In the genomic region with DNA sequence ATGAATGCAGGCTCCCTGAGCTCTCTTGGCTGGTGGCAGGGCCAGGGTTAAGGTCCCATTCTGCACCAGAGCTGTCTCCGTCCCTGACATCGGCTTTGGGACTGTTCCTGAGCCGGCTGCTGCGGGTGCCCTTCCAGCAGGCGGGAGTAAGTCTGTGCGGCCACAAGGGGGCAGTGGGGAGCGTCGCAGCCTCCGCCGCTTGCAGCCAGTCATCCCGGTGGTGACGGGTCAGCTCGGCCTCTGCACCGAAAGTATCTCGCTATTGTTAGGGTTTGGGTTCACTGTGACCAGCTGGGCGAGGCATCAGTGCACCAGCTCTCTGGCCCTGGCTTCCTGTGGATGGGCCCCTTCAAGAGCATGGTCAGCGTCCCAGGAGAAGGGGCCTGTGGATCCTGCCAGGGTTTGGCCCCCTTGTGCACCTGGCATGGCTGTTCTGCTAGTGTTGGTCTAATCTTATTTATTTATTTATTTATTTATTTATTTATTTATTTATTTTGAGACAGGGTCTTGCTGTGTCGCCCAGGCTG, we compare ENCODE assay signal across 1 cellular context.
TF ChIP-seq lines count a peak whose summit lies in the region.

No MANE protein-coding gene starts in this region.

TF ChIP-seq in HEK293, 187 proteins besides CTCF, POLR2A, EP300 and RAD21 (continued from another document and continues in another):
- TF ChIP-seq ZNF561 (tag by site-specific recombination; IDR thresholded peaks at IDR 0.05; ENCODE audit: borderline replicate concordance), result no peak
- TF ChIP-seq, protein P1, sequence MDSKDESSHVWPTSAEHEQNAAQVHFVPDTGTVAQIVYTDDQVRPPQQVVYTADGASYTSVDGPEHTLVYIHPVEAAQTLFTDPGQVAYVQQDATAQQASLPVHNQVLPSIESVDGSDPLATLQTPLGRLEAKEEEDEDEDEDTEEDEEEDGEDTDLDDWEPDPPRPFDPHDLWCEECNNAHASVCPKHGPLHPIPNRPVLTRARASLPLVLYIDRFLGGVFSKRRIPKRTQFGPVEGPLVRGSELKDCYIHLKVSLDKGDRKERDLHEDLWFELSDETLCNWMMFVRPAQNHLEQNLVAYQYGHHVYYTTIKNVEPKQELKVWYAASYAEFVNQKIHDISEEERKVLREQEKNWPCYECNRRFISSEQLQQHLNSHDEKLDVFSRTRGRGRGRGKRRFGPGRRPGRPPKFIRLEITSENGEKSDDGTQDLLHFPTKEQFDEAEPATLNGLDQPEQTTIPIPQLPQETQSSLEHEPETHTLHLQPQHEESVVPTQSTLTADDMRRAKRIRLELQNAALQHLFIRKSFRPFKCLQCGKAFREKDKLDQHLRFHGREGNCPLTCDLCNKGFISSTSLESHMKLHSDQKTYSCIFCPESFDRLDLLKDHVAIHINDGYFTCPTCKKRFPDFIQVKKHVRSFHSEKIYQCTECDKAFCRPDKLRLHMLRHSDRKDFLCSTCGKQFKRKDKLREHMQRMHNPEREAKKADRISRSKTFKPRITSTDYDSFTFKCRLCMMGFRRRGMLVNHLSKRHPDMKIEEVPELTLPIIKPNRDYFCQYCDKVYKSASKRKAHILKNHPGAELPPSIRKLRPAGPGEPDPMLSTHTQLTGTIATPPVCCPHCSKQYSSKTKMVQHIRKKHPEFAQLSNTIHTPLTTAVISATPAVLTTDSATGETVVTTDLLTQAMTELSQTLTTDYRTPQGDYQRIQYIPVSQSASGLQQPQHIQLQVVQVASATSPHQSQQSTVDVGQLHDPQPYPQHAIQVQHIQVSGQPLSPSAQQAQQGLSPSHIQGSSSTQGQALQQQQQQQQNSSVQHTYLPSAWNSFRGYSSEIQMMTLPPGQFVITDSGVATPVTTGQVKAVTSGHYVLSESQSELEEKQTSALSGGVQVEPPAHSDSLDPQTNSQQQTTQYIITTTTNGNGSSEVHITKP (tag by site-specific recombination; IDR thresholded peaks at IDR 0.05), result no peak
- TF ChIP-seq, protein P2, sequence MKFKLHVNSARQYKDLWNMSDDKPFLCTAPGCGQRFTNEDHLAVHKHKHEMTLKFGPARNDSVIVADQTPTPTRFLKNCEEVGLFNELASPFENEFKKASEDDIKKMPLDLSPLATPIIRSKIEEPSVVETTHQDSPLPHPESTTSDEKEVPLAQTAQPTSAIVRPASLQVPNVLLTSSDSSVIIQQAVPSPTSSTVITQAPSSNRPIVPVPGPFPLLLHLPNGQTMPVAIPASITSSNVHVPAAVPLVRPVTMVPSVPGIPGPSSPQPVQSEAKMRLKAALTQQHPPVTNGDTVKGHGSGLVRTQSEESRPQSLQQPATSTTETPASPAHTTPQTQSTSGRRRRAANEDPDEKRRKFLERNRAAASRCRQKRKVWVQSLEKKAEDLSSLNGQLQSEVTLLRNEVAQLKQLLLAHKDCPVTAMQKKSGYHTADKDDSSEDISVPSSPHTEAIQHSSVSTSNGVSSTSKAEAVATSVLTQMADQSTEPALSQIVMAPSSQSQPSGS (tag by site-specific recombination; IDR thresholded peaks at IDR 0.05; ENCODE audit: low read depth), result no peak
- TF ChIP-seq, protein P3, sequence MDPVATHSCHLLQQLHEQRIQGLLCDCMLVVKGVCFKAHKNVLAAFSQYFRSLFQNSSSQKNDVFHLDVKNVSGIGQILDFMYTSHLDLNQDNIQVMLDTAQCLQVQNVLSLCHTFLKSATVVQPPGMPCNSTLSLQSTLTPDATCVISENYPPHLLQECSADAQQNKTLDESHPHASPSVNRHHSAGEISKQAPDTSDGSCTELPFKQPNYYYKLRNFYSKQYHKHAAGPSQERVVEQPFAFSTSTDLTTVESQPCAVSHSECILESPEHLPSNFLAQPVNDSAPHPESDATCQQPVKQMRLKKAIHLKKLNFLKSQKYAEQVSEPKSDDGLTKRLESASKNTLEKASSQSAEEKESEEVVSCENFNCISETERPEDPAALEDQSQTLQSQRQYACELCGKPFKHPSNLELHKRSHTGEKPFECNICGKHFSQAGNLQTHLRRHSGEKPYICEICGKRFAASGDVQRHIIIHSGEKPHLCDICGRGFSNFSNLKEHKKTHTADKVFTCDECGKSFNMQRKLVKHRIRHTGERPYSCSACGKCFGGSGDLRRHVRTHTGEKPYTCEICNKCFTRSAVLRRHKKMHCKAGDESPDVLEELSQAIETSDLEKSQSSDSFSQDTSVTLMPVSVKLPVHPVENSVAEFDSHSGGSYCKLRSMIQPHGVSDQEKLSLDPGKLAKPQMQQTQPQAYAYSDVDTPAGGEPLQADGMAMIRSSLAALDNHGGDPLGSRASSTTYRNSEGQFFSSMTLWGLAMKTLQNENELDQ (tag by site-specific recombination; IDR thresholded peaks at IDR 0.05; ENCODE audit: low read depth), result no peak
- TF ChIP-seq, protein P4, sequence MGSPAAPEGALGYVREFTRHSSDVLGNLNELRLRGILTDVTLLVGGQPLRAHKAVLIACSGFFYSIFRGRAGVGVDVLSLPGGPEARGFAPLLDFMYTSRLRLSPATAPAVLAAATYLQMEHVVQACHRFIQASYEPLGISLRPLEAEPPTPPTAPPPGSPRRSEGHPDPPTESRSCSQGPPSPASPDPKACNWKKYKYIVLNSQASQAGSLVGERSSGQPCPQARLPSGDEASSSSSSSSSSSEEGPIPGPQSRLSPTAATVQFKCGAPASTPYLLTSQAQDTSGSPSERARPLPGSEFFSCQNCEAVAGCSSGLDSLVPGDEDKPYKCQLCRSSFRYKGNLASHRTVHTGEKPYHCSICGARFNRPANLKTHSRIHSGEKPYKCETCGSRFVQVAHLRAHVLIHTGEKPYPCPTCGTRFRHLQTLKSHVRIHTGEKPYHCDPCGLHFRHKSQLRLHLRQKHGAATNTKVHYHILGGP (tag by site-specific recombination; IDR thresholded peaks at IDR 0.05), result no peak
- no peak for TF ChIP-seq ZNF169 (tag by site-specific recombination; IDR thresholded peaks at IDR 0.05)
- TF ChIP-seq ZNF555 (tag by site-specific recombination; conservative IDR thresholded peaks at IDR 0.05), result no peak; the same call in 1 of the 2 replicates
- no peak; the same call in 1 of the 2 replicates for TF ChIP-seq GLI2 (tag by site-specific recombination; IDR thresholded peaks at IDR 0.05; ENCODE audit: borderline replicate concordance, low read depth)
- TF ChIP-seq ZNF629 (tag by site-specific recombination; IDR thresholded peaks at IDR 0.05), result no peak; the same call in 1 of the 2 replicates
- TF ChIP-seq ZNF664 (tag by site-specific recombination; IDR thresholded peaks at IDR 0.05), result peak; percentile 75; the same call in 1 of the 2 replicates
- no peak for TF ChIP-seq ZNF514 (tag by site-specific recombination; IDR thresholded peaks at IDR 0.05)
- TF ChIP-seq, protein P5, sequence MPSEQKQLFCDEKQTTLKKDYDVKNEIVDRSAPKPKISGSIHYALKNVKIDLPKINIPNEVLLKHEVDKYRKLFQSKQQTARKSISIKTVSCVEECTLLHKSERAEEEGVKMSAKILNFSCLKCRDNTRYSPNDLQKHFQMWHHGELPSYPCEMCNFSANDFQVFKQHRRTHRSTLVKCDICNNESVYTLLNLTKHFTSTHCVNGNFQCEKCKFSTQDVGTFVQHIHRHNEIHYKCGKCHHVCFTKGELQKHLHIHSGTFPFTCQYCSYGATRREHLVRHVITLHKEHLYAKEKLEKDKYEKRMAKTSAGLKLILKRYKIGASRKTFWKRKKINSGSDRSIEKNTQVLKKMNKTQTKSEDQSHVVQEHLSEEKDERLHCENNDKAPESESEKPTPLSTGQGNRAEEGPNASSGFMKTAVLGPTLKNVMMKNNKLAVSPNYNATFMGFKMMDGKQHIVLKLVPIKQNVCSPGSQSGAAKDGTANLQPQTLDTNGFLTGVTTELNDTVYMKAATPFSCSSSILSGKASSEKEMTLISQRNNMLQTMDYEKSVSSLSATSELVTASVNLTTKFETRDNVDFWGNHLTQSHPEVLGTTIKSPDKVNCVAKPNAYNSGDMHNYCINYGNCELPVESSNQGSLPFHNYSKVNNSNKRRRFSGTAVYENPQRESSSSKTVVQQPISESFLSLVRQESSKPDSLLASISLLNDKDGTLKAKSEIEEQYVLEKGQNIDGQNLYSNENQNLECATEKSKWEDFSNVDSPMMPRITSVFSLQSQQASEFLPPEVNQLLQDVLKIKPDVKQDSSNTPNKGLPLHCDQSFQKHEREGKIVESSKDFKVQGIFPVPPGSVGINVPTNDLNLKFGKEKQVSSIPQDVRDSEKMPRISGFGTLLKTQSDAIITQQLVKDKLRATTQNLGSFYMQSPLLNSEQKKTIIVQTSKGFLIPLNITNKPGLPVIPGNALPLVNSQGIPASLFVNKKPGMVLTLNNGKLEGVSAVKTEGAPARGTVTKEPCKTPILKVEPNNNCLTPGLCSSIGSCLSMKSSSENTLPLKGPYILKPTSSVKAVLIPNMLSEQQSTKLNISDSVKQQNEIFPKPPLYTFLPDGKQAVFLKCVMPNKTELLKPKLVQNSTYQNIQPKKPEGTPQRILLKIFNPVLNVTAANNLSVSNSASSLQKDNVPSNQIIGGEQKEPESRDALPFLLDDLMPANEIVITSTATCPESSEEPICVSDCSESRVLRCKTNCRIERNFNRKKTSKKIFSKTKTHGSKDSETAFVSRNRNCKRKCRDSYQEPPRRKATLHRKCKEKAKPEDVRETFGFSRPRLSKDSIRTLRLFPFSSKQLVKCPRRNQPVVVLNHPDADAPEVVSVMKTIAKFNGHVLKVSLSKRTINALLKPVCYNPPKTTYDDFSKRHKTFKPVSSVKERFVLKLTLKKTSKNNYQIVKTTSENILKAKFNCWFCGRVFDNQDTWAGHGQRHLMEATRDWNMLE (tag by site-specific recombination; conservative IDR thresholded peaks at IDR 0.05; ENCODE audit: low read depth), result peak; percentile 83
- no peak for TF ChIP-seq BCL11A (tag by site-specific recombination; IDR thresholded peaks at IDR 0.05; ENCODE audit: low read depth)
- TF ChIP-seq, protein P6, sequence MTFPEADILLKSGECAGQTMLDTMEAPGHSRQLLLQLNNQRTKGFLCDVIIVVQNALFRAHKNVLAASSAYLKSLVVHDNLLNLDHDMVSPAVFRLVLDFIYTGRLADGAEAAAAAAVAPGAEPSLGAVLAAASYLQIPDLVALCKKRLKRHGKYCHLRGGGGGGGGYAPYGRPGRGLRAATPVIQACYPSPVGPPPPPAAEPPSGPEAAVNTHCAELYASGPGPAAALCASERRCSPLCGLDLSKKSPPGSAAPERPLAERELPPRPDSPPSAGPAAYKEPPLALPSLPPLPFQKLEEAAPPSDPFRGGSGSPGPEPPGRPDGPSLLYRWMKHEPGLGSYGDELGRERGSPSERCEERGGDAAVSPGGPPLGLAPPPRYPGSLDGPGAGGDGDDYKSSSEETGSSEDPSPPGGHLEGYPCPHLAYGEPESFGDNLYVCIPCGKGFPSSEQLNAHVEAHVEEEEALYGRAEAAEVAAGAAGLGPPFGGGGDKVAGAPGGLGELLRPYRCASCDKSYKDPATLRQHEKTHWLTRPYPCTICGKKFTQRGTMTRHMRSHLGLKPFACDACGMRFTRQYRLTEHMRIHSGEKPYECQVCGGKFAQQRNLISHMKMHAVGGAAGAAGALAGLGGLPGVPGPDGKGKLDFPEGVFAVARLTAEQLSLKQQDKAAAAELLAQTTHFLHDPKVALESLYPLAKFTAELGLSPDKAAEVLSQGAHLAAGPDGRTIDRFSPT (tag by site-specific recombination; IDR thresholded peaks at IDR 0.05), result peak; percentile 40; the same call in 1 of the 2 replicates
- TF ChIP-seq ZNF140 (tag by site-specific recombination; IDR thresholded peaks at IDR 0.05), result peak; percentile 59; the same call in 1 of the 2 replicates
- no peak for TF ChIP-seq GLI4 (tag by site-specific recombination; IDR thresholded peaks at IDR 0.05)
- no peak for TF ChIP-seq SETDB1 (IDR thresholded peaks at IDR 0.05; ENCODE audit: insufficient read length, low read length)
- TF ChIP-seq, protein P7, sequence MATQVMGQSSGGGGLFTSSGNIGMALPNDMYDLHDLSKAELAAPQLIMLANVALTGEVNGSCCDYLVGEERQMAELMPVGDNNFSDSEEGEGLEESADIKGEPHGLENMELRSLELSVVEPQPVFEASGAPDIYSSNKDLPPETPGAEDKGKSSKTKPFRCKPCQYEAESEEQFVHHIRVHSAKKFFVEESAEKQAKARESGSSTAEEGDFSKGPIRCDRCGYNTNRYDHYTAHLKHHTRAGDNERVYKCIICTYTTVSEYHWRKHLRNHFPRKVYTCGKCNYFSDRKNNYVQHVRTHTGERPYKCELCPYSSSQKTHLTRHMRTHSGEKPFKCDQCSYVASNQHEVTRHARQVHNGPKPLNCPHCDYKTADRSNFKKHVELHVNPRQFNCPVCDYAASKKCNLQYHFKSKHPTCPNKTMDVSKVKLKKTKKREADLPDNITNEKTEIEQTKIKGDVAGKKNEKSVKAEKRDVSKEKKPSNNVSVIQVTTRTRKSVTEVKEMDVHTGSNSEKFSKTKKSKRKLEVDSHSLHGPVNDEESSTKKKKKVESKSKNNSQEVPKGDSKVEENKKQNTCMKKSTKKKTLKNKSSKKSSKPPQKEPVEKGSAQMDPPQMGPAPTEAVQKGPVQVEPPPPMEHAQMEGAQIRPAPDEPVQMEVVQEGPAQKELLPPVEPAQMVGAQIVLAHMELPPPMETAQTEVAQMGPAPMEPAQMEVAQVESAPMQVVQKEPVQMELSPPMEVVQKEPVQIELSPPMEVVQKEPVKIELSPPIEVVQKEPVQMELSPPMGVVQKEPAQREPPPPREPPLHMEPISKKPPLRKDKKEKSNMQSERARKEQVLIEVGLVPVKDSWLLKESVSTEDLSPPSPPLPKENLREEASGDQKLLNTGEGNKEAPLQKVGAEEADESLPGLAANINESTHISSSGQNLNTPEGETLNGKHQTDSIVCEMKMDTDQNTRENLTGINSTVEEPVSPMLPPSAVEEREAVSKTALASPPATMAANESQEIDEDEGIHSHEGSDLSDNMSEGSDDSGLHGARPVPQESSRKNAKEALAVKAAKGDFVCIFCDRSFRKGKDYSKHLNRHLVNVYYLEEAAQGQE (tag by site-specific recombination; IDR thresholded peaks at IDR 0.05), result peak; percentile 60; the same call in 1 of the 2 replicates
- TF ChIP-seq ZNF777 (tag by site-specific recombination; IDR thresholded peaks at IDR 0.05; ENCODE audit: borderline replicate concordance), result no peak
- TF ChIP-seq SP3 (tag by site-specific recombination; IDR thresholded peaks at IDR 0.05), result peak; percentile 15; the same call in 1 of the 2 replicates
- no peak for TF ChIP-seq ZNF19 (tag by site-specific recombination; IDR thresholded peaks at IDR 0.05; ENCODE audit: low read depth)
- TF ChIP-seq, protein P8, sequence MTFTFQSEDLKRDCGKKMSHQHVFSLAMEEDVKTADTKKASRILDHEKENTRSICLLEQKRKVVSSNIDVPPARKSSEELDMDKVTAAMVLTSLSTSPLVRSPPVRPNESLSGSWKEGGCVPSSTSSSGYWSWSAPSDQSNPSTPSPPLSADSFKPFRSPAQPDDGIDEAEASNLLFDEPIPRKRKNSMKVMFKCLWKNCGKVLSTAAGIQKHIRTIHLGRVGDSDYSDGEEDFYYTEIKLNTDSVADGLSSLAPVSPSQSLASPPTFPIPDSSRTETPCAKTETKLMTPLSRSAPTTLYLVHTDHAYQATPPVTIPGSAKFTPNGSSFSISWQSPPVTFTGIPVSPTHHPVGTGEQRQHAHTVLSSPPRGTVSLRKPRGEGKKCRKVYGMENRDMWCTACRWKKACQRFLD (tag by site-specific recombination; IDR thresholded peaks at IDR 0.05), result no peak
- no peak for TF ChIP-seq ZNF174 (tag by site-specific recombination; IDR thresholded peaks at IDR 0.05)
- TF ChIP-seq, protein P9, sequence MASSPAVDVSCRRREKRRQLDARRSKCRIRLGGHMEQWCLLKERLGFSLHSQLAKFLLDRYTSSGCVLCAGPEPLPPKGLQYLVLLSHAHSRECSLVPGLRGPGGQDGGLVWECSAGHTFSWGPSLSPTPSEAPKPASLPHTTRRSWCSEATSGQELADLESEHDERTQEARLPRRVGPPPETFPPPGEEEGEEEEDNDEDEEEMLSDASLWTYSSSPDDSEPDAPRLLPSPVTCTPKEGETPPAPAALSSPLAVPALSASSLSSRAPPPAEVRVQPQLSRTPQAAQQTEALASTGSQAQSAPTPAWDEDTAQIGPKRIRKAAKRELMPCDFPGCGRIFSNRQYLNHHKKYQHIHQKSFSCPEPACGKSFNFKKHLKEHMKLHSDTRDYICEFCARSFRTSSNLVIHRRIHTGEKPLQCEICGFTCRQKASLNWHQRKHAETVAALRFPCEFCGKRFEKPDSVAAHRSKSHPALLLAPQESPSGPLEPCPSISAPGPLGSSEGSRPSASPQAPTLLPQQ (tag by site-specific recombination; IDR thresholded peaks at IDR 0.05), result 0 out of 2 replicates have a peak, but pooled peaks have one; percentile 22
